In genomic region chr2:234137400-234138014, GRCh38 we compare ENCODE assay signal across 1 cellular context.
TF ChIP-seq lines count a peak whose summit lies in the region.

No MANE protein-coding gene starts in this region.

TF ChIP-seq in IMR-90, 13 proteins besides CTCF, POLR2A, EP300 and RAD21 (continued from another document):
- TF ChIP-seq MXI1 (IDR thresholded peaks at IDR 0.05; ENCODE audit: borderline replicate concordance, low read depth, low read length) (no peak), NFE2L2 (IDR thresholded peaks at IDR 0.05; ENCODE audit: low read depth, low read length) (no peak), CHD1 (IDR thresholded peaks at IDR 0.05; ENCODE audit: low read depth, low read length) (no peak), FOS (IDR thresholded peaks at IDR 0.05; ENCODE audit: low read depth, low read length) (no peak), RCOR1 (IDR thresholded peaks at IDR 0.05; ENCODE audit: insufficient replicate concordance, low read length) (no peak)
